In genomic region chr17:16425698-16426659, GRCh38 we compare ENCODE assay signal across 1 cellular context.
TF ChIP-seq lines count a peak whose summit lies in the region.

No MANE protein-coding gene starts in this region.

TF ChIP-seq in H1, 55 proteins besides CTCF, POLR2A, EP300 and RAD21:
- TF ChIP-seq BCL11A (IDR thresholded peaks at IDR 0.05; ENCODE audit: low read depth in 2 of 2, low read length in 2 of 2): no peak
- TF ChIP-seq SP1 (IDR thresholded peaks at IDR 0.05; ENCODE audit: low read depth, low read length): no peak
- no peak for TF ChIP-seq CBX8 (IDR thresholded peaks at IDR 0.05; ENCODE audit: borderline replicate concordance, low read depth, low read length)
- TF ChIP-seq SIRT6 (IDR thresholded peaks at IDR 0.05; ENCODE audit: low read length): no peak
- TF ChIP-seq KDM5A (IDR thresholded peaks at IDR 0.05; ENCODE audit: low read length): no peak
- TF ChIP-seq TBP (IDR thresholded peaks at IDR 0.05; ENCODE audit: low read depth, low read length): no peak
- TF ChIP-seq SIN3A (conservative IDR thresholded peaks at IDR 0.05 in 1 of 2, IDR thresholded peaks at IDR 0.05 in 1 of 2; ENCODE audit: low read depth in 1 of 2, low read length in 2 of 2): no peak
- no peak for TF ChIP-seq SP4 (IDR thresholded peaks at IDR 0.05; ENCODE audit: low read length)
- TF ChIP-seq ATF2 (IDR thresholded peaks at IDR 0.05; ENCODE audit: low read length): no peak
- TF ChIP-seq USF2 (IDR thresholded peaks at IDR 0.05; ENCODE audit: low read length): no peak
- no peak for TF ChIP-seq RNF2 (IDR thresholded peaks at IDR 0.05; ENCODE audit: borderline replicate concordance, low read depth, low read length, missing control alignments, poor library complexity, severe bottlenecking)
TF ChIP-seq in H1: peak in this region for 0.
